ENCODE assay signal across 22 cellular contexts in the genomic region with DNA sequence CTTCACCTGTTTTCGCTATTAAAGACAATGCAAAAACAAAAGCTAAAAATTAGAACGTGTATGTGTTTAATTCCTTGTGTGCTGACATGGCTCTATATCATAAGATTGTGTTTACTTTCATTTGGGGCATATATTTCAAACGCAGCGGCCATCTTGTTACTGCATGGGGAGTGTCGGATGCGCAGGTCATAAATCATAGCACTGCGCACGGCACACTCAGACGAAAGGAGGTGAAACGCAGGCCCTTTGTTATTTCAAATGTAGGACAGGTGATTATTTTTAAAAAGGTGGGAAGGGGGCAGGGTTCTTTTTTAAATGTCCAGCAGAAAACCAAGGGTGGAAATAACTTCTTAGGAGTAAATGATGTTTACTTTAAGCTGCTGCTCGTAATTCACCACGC.
DNase-seq lines count a peak whose midpoint lies in the region; ATAC-seq and TF ChIP-seq lines count a peak whose summit lies in the region.
"Had no signal": no experiment of that assay in that cellular context is flagged by ENCODE, and none has a peak within 500 bp of the region (broad histone marks: within the 10 kb centered on the region; RNA-seq: fewer than 3 reads in every experiment).

No MANE protein-coding gene starts in this region.

- H3K27me3 ChIP-seq in BE2C = no peaks in the 10 kb centered on the region
- H3K27me3 ChIP-seq: Peyer's patch had no signal

- peak overlapping the region; percentile 50 for H3K4me3 ChIP-seq in BE2C (ENCODE audit: low read depth, low read length)
- H3K4me3 ChIP-seq: GM23248, Peyer's patch had no signal

- no peak overlapping the region for H3K4me3 Mint-ChIP-seq in nephron
- H3K4me3 Mint-ChIP-seq: B cell; CD14-positive monocyte; CD8-positive, alpha-beta memory T cell; IgD-negative memory B cell had no signal

- peaks cover 9% of the 10 kb centered on the region for H3K4me1 Mint-ChIP-seq in nephron
- H3K4me1 Mint-ChIP-seq: B cell; CD14-positive monocyte; CD8-positive, alpha-beta memory T cell; IgD-negative memory B cell had no signal

- no peaks in the 10 kb centered on the region for H3K36me3 Mint-ChIP-seq in nephron (ENCODE audit: low read depth)
- H3K36me3 Mint-ChIP-seq: CD14-positive monocyte; CD8-positive, alpha-beta memory T cell; IgD-negative memory B cell had no signal

- no peak for TF ChIP-seq CTCF in BE2C (IDR thresholded peaks at IDR 0.05; ENCODE audit: low read depth, low read length)
- no peak for TF ChIP-seq CTCF in nephron (IDR thresholded peaks at IDR 0.05; ENCODE audit: unreplicated experiment in 3 of 3)

- peak overlapping the region; percentile 12 to 28 (median 15) for H3K27ac Mint-ChIP-seq in nephron
- H3K27ac Mint-ChIP-seq: B cell; CD14-positive monocyte; CD8-positive, alpha-beta memory T cell; IgD-negative memory B cell had no signal

- peaks cover 3% of the 10 kb centered on the region; the same call in 1 of the 2 replicates for H3K9me3 ChIP-seq in BE2C
- H3K9me3 ChIP-seq: Peyer's patch had no signal

- no peaks in the 10 kb centered on the region for H3K36me3 ChIP-seq in BE2C
- H3K36me3 ChIP-seq: Peyer's patch had no signal

- H3K9me3 Mint-ChIP-seq in nephron = no peaks in the 10 kb centered on the region

- no peaks in the 10 kb centered on the region for H3K4me1 ChIP-seq in BE2C
- H3K4me1 ChIP-seq: Peyer's patch had no signal

- no peaks in the 10 kb centered on the region for H3K27me3 Mint-ChIP-seq in nephron (ENCODE audit: low read depth)
- H3K27me3 Mint-ChIP-seq: B cell; CD8-positive, alpha-beta memory T cell; IgD-negative memory B cell had no signal

- ATAC-seq in GM19467 (IDR thresholded peaks at IDR 0.05; ENCODE audit: unreplicated experiment) = no peak
- no peak for ATAC-seq in HG03097 (IDR thresholded peaks at IDR 0.05; ENCODE audit: low FRiP score, unreplicated experiment)
- ATAC-seq: SK-N-SH treated with all-trans-retinoic acid at 6 μM for 48 hours had no signal

- DNase-seq in BE2C = no peak
- peak; percentile 2 for DNase-seq in M059J (ENCODE audit: low read depth)
- peak; percentile 8 for DNase-seq in SK-N-DZ (ENCODE audit: low spot score)
- no peak for DNase-seq in NCI-H187 (lab: John Stamatoyannopoulos, UW)
- DNase-seq: CD8-positive, alpha-beta memory T cell; DMS 273 treated with DMSO at 0.1 percent for 48 hours; DND-41; GM23248; H7; NCI-H1092 treated with DMSO at 0.1 percent for 48 hours; NCI-H1436; NCI-H187 treated with DMSO at 0.1 percent for 48 hours; NCI-H526 treated with DMSO at 0.1 percent for 48 hours; OCI-M1; Peyer's patch had no signal

Comparison
In these comparisons a context has a peak if more than half of its experiments do, and no peak if none do; other contexts are left out.
1. DNase-seq: peak in M059J (single experiment) and SK-N-DZ (single experiment); none in BE2C (single experiment) and NCI-H187 (0 of 2).